In the genomic region with DNA sequence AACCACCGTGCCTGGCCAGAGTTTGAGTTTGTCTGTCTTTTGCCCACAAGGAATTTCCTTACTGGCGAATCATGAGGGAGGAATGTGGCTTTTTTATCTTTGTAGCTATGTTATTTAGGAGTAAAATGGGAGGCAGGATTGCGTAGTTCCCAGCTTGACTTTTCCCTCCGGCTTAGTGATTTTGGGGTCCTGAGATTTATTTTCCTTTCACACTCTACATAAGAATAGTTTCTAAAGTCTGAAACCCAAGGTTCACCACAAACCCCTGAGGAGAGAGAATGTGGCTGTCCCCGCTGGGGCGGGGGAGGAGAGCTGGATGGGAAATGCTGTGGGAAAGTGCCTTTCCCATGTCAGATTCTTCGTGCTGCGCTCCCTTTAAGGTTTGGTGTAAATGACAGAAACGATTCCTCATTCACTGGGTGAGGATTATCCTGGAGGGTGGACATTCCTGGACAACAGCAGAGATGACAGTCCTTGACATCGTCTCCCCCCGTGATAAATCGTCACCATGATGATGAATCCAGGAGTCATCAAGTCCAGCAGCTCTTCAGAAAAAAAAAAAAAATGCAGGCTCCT, we compare ENCODE assay signal across 15 cellular contexts.
DNase-seq lines count a peak whose midpoint lies in the region; ATAC-seq, FAIRE-seq and TF ChIP-seq lines count a peak whose summit lies in the region.
"Had no signal": no experiment of that assay in that cellular context is flagged by ENCODE, and none has a peak within 500 bp of the region (broad histone marks: within the 10 kb centered on the region; RNA-seq: fewer than 3 reads in every experiment).

No MANE protein-coding gene starts in this region.

- no peak overlapping the region for H3K27ac ChIP-seq in esophagus squamous epithelium
- H3K27ac ChIP-seq: left lung had no signal

- peaks cover 10% of the 10 kb centered on the region for H3K36me3 Mint-ChIP-seq in type B pancreatic cell

- H3K4me1 Mint-ChIP-seq in type B pancreatic cell (ENCODE audit: unreplicated experiment): peaks cover 10% of the 10 kb centered on the region
- H3K4me1 Mint-ChIP-seq: activated CD4-positive, alpha-beta T cell treated with anti-CD3 and anti-CD28 coated beads for 36 hours had no signal

- no peak for TF ChIP-seq POLR2A in esophagus squamous epithelium (IDR thresholded peaks at IDR 0.05)

- ATAC-seq in HG02610 (IDR thresholded peaks at IDR 0.05; ENCODE audit: unreplicated experiment): no peak
- no peak for ATAC-seq in GM19467 (IDR thresholded peaks at IDR 0.05; ENCODE audit: unreplicated experiment)
- ATAC-seq: activated CD4-positive, alpha-beta T cell treated with anti-CD3 and anti-CD28 coated beads for 36 hours; left lung; natural killer cell had no signal

- no peaks in the 10 kb centered on the region for H3K27me3 Mint-ChIP-seq in type B pancreatic cell
- H3K27me3 Mint-ChIP-seq: activated CD4-positive, alpha-beta T cell treated with anti-CD3 and anti-CD28 coated beads for 36 hours had no signal

- no peak for FAIRE-seq in HTR-8/SVneo (lab: Jason Lieb, UNC)

- DNase-seq in HTR-8/SVneo (ENCODE audit: insufficient read length, low spot score): peak; percentile 49
- peak; percentile 77 for DNase-seq in astrocyte of the spinal cord (ENCODE audit: low read depth, low spot score)
- DNase-seq in islet precursor cell: peak; percentile 64
- DNase-seq in type B pancreatic cell (ENCODE audit: extremely low spot score, unreplicated experiment): no peak
- DNase-seq in esophagus squamous epithelium (lab: John Stamatoyannopoulos, UW): no peak
- DNase-seq: activated CD4-positive, alpha-beta T cell treated with anti-CD3 and anti-CD28 coated beads for 36 hours; activated T-cell treated with anti-CD3 and anti-CD28 coated beads, Interleukin-2, amount 50 U/mL, for 48 hours; amygdala; CD4-positive, CD25-positive, alpha-beta regulatory T cell; foreskin melanocyte; left lung; natural killer cell; NCI-H2171 treated with DMSO at 0.1 percent for 48 hours had no signal

- H3K9me3 ChIP-seq in esophagus squamous epithelium: no peaks in the 10 kb centered on the region
- H3K9me3 ChIP-seq: left lung had no signal

- WGBS in esophagus squamous epithelium, 2 donors: 81 to 89% methylated on average over 11 to 12 of the region's 12 CpGs

- no peaks in the 10 kb centered on the region for H3K9me3 Mint-ChIP-seq in type B pancreatic cell
- H3K9me3 Mint-ChIP-seq: natural killer cell had no signal

- H3K4me1 ChIP-seq in esophagus squamous epithelium: no peaks in the 10 kb centered on the region
- H3K4me1 ChIP-seq: left lung had no signal

- TF ChIP-seq CTCF in astrocyte of the spinal cord (IDR thresholded peaks at IDR 0.05; ENCODE audit: low read depth, low read length): no peak
- TF ChIP-seq CTCF in type B pancreatic cell (conservative IDR thresholded peaks at IDR 0.05): no peak
- TF ChIP-seq CTCF in esophagus squamous epithelium (IDR thresholded peaks at IDR 0.05): no peak

- peaks cover 0 to 14% (median 0%) of the 10 kb centered on the region in 3 donors for H3K36me3 ChIP-seq in esophagus squamous epithelium
- H3K36me3 ChIP-seq: left lung had no signal

- in situ Hi-C loops in astrocyte of the spinal cord (cut with HindIII; ENCODE audit: low sequenced_read_pairs): no loop called here

- intact Hi-C loops in esophagus squamous epithelium (cut with DNase I): no loop called here

- H3K4me3 ChIP-seq in astrocyte of the spinal cord (ENCODE audit: low read depth, low read length) (no peak overlapping the region), esophagus squamous epithelium (no peak overlapping the region)
- H3K4me3 ChIP-seq: left lung had no signal

- no peaks in the 10 kb centered on the region for H3K27me3 ChIP-seq in esophagus squamous epithelium
- H3K27me3 ChIP-seq: left lung had no signal

- H3K27ac Mint-ChIP-seq in type B pancreatic cell: peak overlapping the region; percentile 82
- H3K27ac Mint-ChIP-seq: activated CD4-positive, alpha-beta T cell treated with anti-CD3 and anti-CD28 coated beads for 36 hours; CD4-positive, CD25-positive, alpha-beta regulatory T cell; natural killer cell had no signal

- H3K4me3 Mint-ChIP-seq in type B pancreatic cell: peak overlapping the region; percentile 9
- H3K4me3 Mint-ChIP-seq: activated CD4-positive, alpha-beta T cell treated with anti-CD3 and anti-CD28 coated beads for 36 hours; CD4-positive, CD25-positive, alpha-beta regulatory T cell; natural killer cell had no signal

Comparison
In these comparisons a context has a peak if more than half of its experiments do, and no peak if none do; other contexts are left out.
1. DNase-seq: peak in HTR-8/SVneo (single experiment), astrocyte of the spinal cord (single experiment) and islet precursor cell (single experiment); none in type B pancreatic cell (single experiment) and esophagus squamous epithelium (single experiment).